Comparison of ENCODE assay signal across 2 cellular contexts in genomic region chr19:34256835-34257558, GRCh38.
TF ChIP-seq lines count a peak whose summit lies in the region.

No MANE protein-coding gene starts in this region.

TF ChIP-seq in HCT116, 20 proteins besides CTCF, POLR2A, EP300 and RAD21 (continued from another document):
- TF ChIP-seq EZH2 (IDR thresholded peaks at IDR 0.05), result no peak
- no peak for TF ChIP-seq ATF3 (IDR thresholded peaks at IDR 0.05)
- TF ChIP-seq CBX3 (IDR thresholded peaks at IDR 0.05; ENCODE audit: low read depth), result no peak
- no peak for TF ChIP-seq POLR2AphosphoS5 (IDR thresholded peaks at IDR 0.05; ENCODE audit: low read depth, low read length)
- no peak for TF ChIP-seq TCF7L2 (IDR thresholded peaks at IDR 0.05; ENCODE audit: borderline replicate concordance, extremely low read depth, insufficient read depth, insufficient read length)
- TF ChIP-seq ZNF274 (IDR thresholded peaks at IDR 0.05; ENCODE audit: low read depth, low read length), result no peak
- TF ChIP-seq SRF (IDR thresholded peaks at IDR 0.05; ENCODE audit: low read depth), result no peak
- TF ChIP-seq MAX (IDR thresholded peaks at IDR 0.05), result no peak
- no peak for TF ChIP-seq YY1 (IDR thresholded peaks at IDR 0.05; ENCODE audit: extremely low read depth, insufficient replicate concordance, low read depth, low read length)
- no peak for TF ChIP-seq CEBPB (IDR thresholded peaks at IDR 0.05; ENCODE audit: low read depth)
- TF ChIP-seq REST (IDR thresholded peaks at IDR 0.05; ENCODE audit: low read depth), result no peak
- no peak for TF ChIP-seq EZH2phosphoT487 (IDR thresholded peaks at IDR 0.05; ENCODE audit: borderline replicate concordance)
- no peak for TF ChIP-seq JUND (IDR thresholded peaks at IDR 0.05)
- TF ChIP-seq EGR1 (IDR thresholded peaks at IDR 0.05; ENCODE audit: low read depth), result no peak
- TF ChIP-seq ZBTB33 (IDR thresholded peaks at IDR 0.05; ENCODE audit: extremely low read depth, insufficient replicate concordance, low read length), result no peak
- no peak for TF ChIP-seq ELF1 (IDR thresholded peaks at IDR 0.05; ENCODE audit: borderline replicate concordance, low read depth)
- no peak for TF ChIP-seq ZFX (IDR thresholded peaks at IDR 0.05)

TF ChIP-seq in K562, 482 proteins besides CTCF, POLR2A, EP300 and RAD21 (continued from another document):
- no peak for TF ChIP-seq E2F5 (CRISPR knock-in tag; IDR thresholded peaks at IDR 0.05)
